In the genomic region with DNA sequence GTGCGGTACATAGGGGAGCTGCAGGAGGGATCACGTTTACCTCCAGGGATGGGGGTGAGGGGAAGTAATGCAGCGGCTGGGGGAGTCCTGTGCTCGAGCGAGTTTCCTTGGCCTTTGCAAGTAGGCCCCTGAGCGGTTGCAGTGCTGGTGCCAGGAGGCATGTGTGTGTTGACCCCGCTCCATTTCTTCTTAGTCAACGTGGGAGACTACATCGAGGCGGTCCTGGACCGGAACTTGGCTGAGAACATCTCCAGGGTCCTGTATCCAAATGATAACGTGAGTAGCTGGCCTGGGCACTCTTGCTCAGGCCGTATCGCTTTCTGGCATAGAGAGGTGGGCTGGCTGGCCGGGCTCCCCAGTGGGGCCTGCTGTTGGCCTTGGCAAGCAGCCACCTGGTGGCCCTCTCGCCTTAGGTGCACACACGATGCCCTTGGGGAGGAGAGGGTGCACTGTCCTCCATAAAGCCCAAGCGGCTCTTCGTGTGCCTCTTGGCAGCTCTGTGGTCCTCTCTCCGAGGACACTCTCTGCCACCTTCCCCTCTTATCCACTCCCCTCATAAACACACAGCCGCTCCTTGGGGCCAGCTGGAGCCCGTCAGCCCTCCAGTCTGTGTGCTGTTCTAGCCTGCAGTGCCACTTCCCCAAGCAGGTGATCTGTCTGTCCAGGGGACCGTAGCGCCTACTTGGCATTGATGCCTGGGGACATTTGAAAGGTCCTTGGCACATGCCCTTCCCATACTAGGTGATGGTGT, we compare ENCODE assay signal across 12 cellular contexts. TPM values are rescaled to one million over a fixed set of nuclear protein-coding genes. Genes with fewer than 3 reads are reported as not detected.
DNase-seq lines count a peak whose midpoint lies in the region; ATAC-seq and TF ChIP-seq lines count a peak whose summit lies in the region.
"Had no signal": no experiment of that assay in that cellular context is flagged by ENCODE, and none has a peak within 500 bp of the region (broad histone marks: within the 10 kb centered on the region; RNA-seq: fewer than 3 reads in every experiment).

No MANE protein-coding gene starts in this region.

- DNase-seq in G401 (ENCODE audit: low spot score) (peak; percentile 46), RWPE2 (ENCODE audit: low spot score) (peak; percentile 47), right cardiac atrium (peak in 2 of 3 donors; percentile 72 to 77), spleen (peak; percentile 71), NCI-H2196 treated with DMSO at 0.1 percent for 48 hours (lab: John Stamatoyannopoulos, UW; ENCODE audit: unreplicated experiment) (no peak), NCI-H1694 treated with DMSO at 0.1 percent for 48 hours (lab: John Stamatoyannopoulos, UW) (no peak)
- DNase-seq: amygdala, KBM-7, NCI-H1436, OCI-M1 had no signal

- peaks cover 83% of the 10 kb centered on the region for H3K36me3 ChIP-seq in RWPE2 (ENCODE audit: low read depth)
- peaks cover 0 to 100% (median 79%) of the 10 kb centered on the region in 6 donors for H3K36me3 ChIP-seq in spleen

- in situ Hi-C loops in G401 (cut with HindIII; ENCODE audit: low sequenced_read_pairs): no loop called here

- H3K27me3 ChIP-seq in RWPE2 (ENCODE audit: insufficient read depth, poor library complexity, severe bottlenecking): no peaks in the 10 kb centered on the region
- no peaks in the 10 kb centered on the region for H3K27me3 ChIP-seq in right cardiac atrium (ENCODE audit: control insufficient read depth, insufficient read depth)
- no peaks in the 10 kb centered on the region for H3K27me3 ChIP-seq in spleen (replicated peaks in 1 of 7)

- 64% methylated on average over 24 of the region's 24 CpGs for WGBS in right cardiac atrium
- 88 to 95% (median 94%) methylated on average over 22 to 24 of the region's 24 CpGs for WGBS in spleen, 5 donors

- H3K4me3 ChIP-seq in RWPE2 (ENCODE audit: severe bottlenecking) (no peak overlapping the region), right cardiac atrium (ENCODE audit: low read length) (no peak overlapping the region), spleen (no peak overlapping the region)
- H3K4me3 ChIP-seq: skin epidermis had no signal

- no peak for TF ChIP-seq CTCF in RWPE2 (IDR thresholded peaks at IDR 0.05; ENCODE audit: poor library complexity, severe bottlenecking)
- TF ChIP-seq CTCF in spleen (IDR thresholded peaks at IDR 0.05 in 8 of 11, conservative IDR thresholded peaks at IDR 0.05 in 3 of 11): no peak

- TF ChIP-seq POLR2A in spleen (IDR thresholded peaks at IDR 0.05): no peak

- H3K9me3 ChIP-seq in RWPE2 (ENCODE audit: severe bottlenecking): no peaks in the 10 kb centered on the region
- no peaks in the 10 kb centered on the region for H3K9me3 ChIP-seq in right cardiac atrium (ENCODE audit: control insufficient read depth, low read length)
- H3K9me3 ChIP-seq in spleen: no peaks in the 10 kb centered on the region

- ATAC-seq in RWPE2 (ENCODE audit: low read depth) (no peak), right cardiac atrium (peak; percentile 16 to 32), HG03571 (IDR thresholded peaks at IDR 0.05; ENCODE audit: unreplicated experiment) (no peak)

- no peak overlapping the region for H3K27ac ChIP-seq in RWPE2 (ENCODE audit: poor library complexity, severe bottlenecking)
- H3K27ac ChIP-seq in right cardiac atrium (ENCODE audit: low read length): peak overlapping the region; percentile 43
- H3K27ac ChIP-seq in spleen: no peak overlapping the region
- H3K27ac ChIP-seq: skin epidermis had no signal

- H3K4me1 ChIP-seq in RWPE2 (ENCODE audit: insufficient read depth, poor library complexity, severe bottlenecking) (no peaks in the 10 kb centered on the region), right cardiac atrium (ENCODE audit: control insufficient read depth, insufficient read depth, low read length) (peaks cover 3% of the 10 kb centered on the region), spleen (peaks cover 0 to 26% (median 10%) of the 10 kb centered on the region in 6 donors)

- intact Hi-C loops in right cardiac atrium (cut with DNase I) (no loop called here), spleen (cut with DNase I; ENCODE audit: low total_unique reads) (no loop called here)

RNA-seq across cellular contexts. Expression of a gene that starts 29.3 kb away (rescaled TPM):
- 48.4 and 63.3 TPM in 2 replicates for total RNA-seq in G401 (2014; rRNA removed; shearing (Covaris generic))
- total RNA-seq in right cardiac atrium (100 to 1,000 TPM; 154 to 219 (median 194) TPM), spleen (10 to 100 TPM; 27.0 to 47.8 (median 34.4) TPM)
- polyA plus RNA-seq in right cardiac atrium (136 TPM), spleen (10 to 100 TPM; 10.5 to 29.4 (median 18.2) TPM)

Comparison
In these comparisons a context has a peak if more than half of its experiments do, and no peak if none do; other contexts are left out.
1. DNase-seq: peak in G401 (single experiment), RWPE2 (single experiment), right cardiac atrium (2 of 3) and spleen (single experiment); none in NCI-H2196 treated with DMSO at 0.1 percent for 48 hours (single experiment) and NCI-H1694 treated with DMSO at 0.1 percent for 48 hours (single experiment).
2. ATAC-seq: peak in right cardiac atrium (2 of 2); none in RWPE2 (single experiment) and HG03571 (single experiment).